In genomic region chr11:119147604-119148333, GRCh38 we compare ENCODE assay signal across 11 cellular contexts. TPM values are rescaled to one million over a fixed set of nuclear protein-coding genes. Genes with fewer than 3 reads are reported as not detected.
DNase-seq lines count a peak whose midpoint lies in the region; ATAC-seq and TF ChIP-seq lines count a peak whose summit lies in the region.
"Had no signal": no experiment of that assay in that cellular context is flagged by ENCODE, and none has a peak within 500 bp of the region (broad histone marks: within the 10 kb centered on the region; RNA-seq: fewer than 3 reads in every experiment).

No MANE protein-coding gene starts in this region.

- no peak overlapping the region for H3K4me3 ChIP-seq in CD4-positive, CD25-positive, alpha-beta regulatory T cell (ENCODE audit: low read depth, low read length)
- H3K4me3 ChIP-seq in GM12865 (ENCODE audit: low read depth, low read length), result no peak overlapping the region

- peaks cover 0 to 3% (median 0%) of the 10 kb centered on the region in 7 donors for H3K9me3 Mint-ChIP-seq in CD4-positive, CD25-positive, alpha-beta regulatory T cell
- no peaks in the 10 kb centered on the region for H3K9me3 Mint-ChIP-seq in immature natural killer cell

- H3K36me3 Mint-ChIP-seq in CD4-positive, CD25-positive, alpha-beta regulatory T cell, result peaks cover 4% of the 10 kb centered on the region
- peaks cover 0 to 3% (median 0%) of the 10 kb centered on the region in 3 donors for H3K36me3 Mint-ChIP-seq in immature natural killer cell

- H3K4me1 ChIP-seq in CD4-positive, CD25-positive, alpha-beta regulatory T cell (ENCODE audit: control insufficient read depth, insufficient read depth, low read length, poor library complexity, severe bottlenecking), result peaks cover 17% of the 10 kb centered on the region
- H3K4me1 ChIP-seq: parathyroid adenoma had no signal

- H3K27me3 ChIP-seq in CD4-positive, CD25-positive, alpha-beta regulatory T cell (ENCODE audit: control insufficient read depth, insufficient read depth, low read length), result peaks cover 31% of the 10 kb centered on the region

- no peak for ATAC-seq in CD4-positive, CD25-positive, alpha-beta regulatory T cell (ENCODE audit: low read depth in 2 of 2)
- no peak for ATAC-seq in HG02642 (IDR thresholded peaks at IDR 0.05; ENCODE audit: poor library complexity, unreplicated experiment)
- no peak for ATAC-seq in GM19035 (IDR thresholded peaks at IDR 0.05; ENCODE audit: unreplicated experiment)
- no peak for ATAC-seq in GM18505 (IDR thresholded peaks at IDR 0.05; ENCODE audit: unreplicated experiment)

- H3K27ac Mint-ChIP-seq in CD4-positive, CD25-positive, alpha-beta regulatory T cell, result no peak overlapping the region
- no peak overlapping the region for H3K27ac Mint-ChIP-seq in immature natural killer cell

- DNase-seq in CD4-positive, CD25-positive, alpha-beta regulatory T cell, result no peak
- DNase-seq in GM12865 (ENCODE audit: low read depth) (peak; percentile 32), SK-N-DZ (ENCODE audit: low spot score) (peak; percentile 29), immature natural killer cell (no peak)
- no peak for DNase-seq in activated CD8-positive, alpha-beta memory T cell treated with anti-CD3 and anti-CD28 coated beads for 24 hours
- DNase-seq: kidney glomerular epithelial cell; NK-92 treated with Interleukin-12 subunit alpha and Interleukin-12 subunit beta, amount 100 ng/mL, for 24 hours had no signal

- H3K4me1 Mint-ChIP-seq in CD4-positive, CD25-positive, alpha-beta regulatory T cell, result peaks cover 0 to 18% (median 10%) of the 10 kb centered on the region in 4 donors
- peaks cover 7 to 10% of the 10 kb centered on the region in 2 donors for H3K4me1 Mint-ChIP-seq in immature natural killer cell

- H3K9me3 ChIP-seq in CD4-positive, CD25-positive, alpha-beta regulatory T cell (ENCODE audit: control insufficient read depth in 2 of 2, low read length in 2 of 2), result no peaks in the 10 kb centered on the region

- H3K27ac ChIP-seq in CD4-positive, CD25-positive, alpha-beta regulatory T cell (ENCODE audit: insufficient read depth, low read length, poor library complexity, severe bottlenecking), result no peak overlapping the region
- H3K27ac ChIP-seq: parathyroid adenoma had no signal

- no peak for TF ChIP-seq CTCF in GM12865 (IDR thresholded peaks at IDR 0.05; ENCODE audit: insufficient read depth, low read depth, low read length, missing control alignments)

- H3K4me3 Mint-ChIP-seq in CD4-positive, CD25-positive, alpha-beta regulatory T cell, result peak overlapping the region; percentile 52 to 82 (median 68)
- H3K4me3 Mint-ChIP-seq in immature natural killer cell, result peak overlapping the region; percentile 76 to 85 (median 77)

- no peaks in the 10 kb centered on the region for H3K36me3 ChIP-seq in CD4-positive, CD25-positive, alpha-beta regulatory T cell (ENCODE audit: control insufficient read depth, insufficient read depth, low read length)

- peaks cover 70% of the 10 kb centered on the region for H3K27me3 Mint-ChIP-seq in CD4-positive, CD25-positive, alpha-beta regulatory T cell
- H3K27me3 Mint-ChIP-seq in immature natural killer cell (ENCODE audit: low read depth in 3 of 3), result peaks cover 9 to 31% (median 20%) of the 10 kb centered on the region in 3 donors

- TF ChIP-seq POLR2A in GM18505 (IDR thresholded peaks at IDR 0.05; ENCODE audit: borderline replicate concordance, extremely low read depth, insufficient read depth, insufficient read length), result no peak

RNA-seq across cellular contexts. Expression of gene ABCG4, which starts 1.1 kb away (rescaled TPM):
- not detected for total RNA-seq in CD4-positive, CD25-positive, alpha-beta regulatory T cell
- not detected for polyA plus RNA-seq in CD4-positive, CD25-positive, alpha-beta regulatory T cell
- polyA plus RNA-seq in SK-N-DZ (2014; cell fraction: cytosol; rRNA removed), result 0.52 and 0.90 TPM in 2 replicates
- 2.7 and 5.3 TPM in 2 replicates for polyA plus RNA-seq in SK-N-DZ (2014; cell fraction: nucleus; rRNA removed)
- polyA plus RNA-seq in immature natural killer cell, result not detected

RNA-seq across cellular contexts. Expression of gene NLRX1, which starts 20.8 kb away (rescaled TPM):
- total RNA-seq in CD4-positive, CD25-positive, alpha-beta regulatory T cell, result 7.8 TPM
- polyA plus RNA-seq in CD4-positive, CD25-positive, alpha-beta regulatory T cell, result 1 to 10 TPM; 5.0 to 6.7 (median 5.8) TPM
- not detected in 2 replicates for polyA plus RNA-seq in SK-N-DZ (2014; cell fraction: cytosol; rRNA removed)
- not detected in 2 replicates for polyA plus RNA-seq in SK-N-DZ (2014; cell fraction: nucleus; rRNA removed)
- polyA plus RNA-seq in immature natural killer cell, result 10 to 100 TPM; 10.7 to 20.9 (median 11.0) TPM

RNA-seq across cellular contexts. Expression of gene HINFP, which starts 26.4 kb away (rescaled TPM):
- total RNA-seq in CD4-positive, CD25-positive, alpha-beta regulatory T cell, result 24.4 TPM
- 10 to 100 TPM in 3 of 4 donors, 1 to 10 TPM in 1; 10.0 to 18.1 (median 13.3) TPM for polyA plus RNA-seq in CD4-positive, CD25-positive, alpha-beta regulatory T cell
- 13.8 and 17.9 TPM in 2 replicates for polyA plus RNA-seq in SK-N-DZ (2014; cell fraction: cytosol; rRNA removed)
- polyA plus RNA-seq in SK-N-DZ (2014; cell fraction: nucleus; rRNA removed), result 27.4 and 57.6 TPM in 2 replicates
- 10 to 100 TPM in 2 of 3 donors, 1 to 10 TPM in 1; 9.2 to 18.6 (median 11.0) TPM for polyA plus RNA-seq in immature natural killer cell

RNA-seq across cellular contexts. Expression of gene NHERF4, which starts 37.5 kb away (rescaled TPM):
- total RNA-seq in CD4-positive, CD25-positive, alpha-beta regulatory T cell, result not detected
- polyA plus RNA-seq in CD4-positive, CD25-positive, alpha-beta regulatory T cell, result not detected
- polyA plus RNA-seq in SK-N-DZ (2014; cell fraction: cytosol; rRNA removed), result not detected in 2 replicates
- polyA plus RNA-seq in SK-N-DZ (2014; cell fraction: nucleus; rRNA removed), result not detected in 2 replicates
- polyA plus RNA-seq in immature natural killer cell, result under 1 TPM in 1 of 3 donors, not detected in 2; 0.24 TPM

RNA-seq across cellular contexts. Expression of gene C2CD2L, which starts 40.6 kb away (rescaled TPM):
- 21.1 TPM for total RNA-seq in CD4-positive, CD25-positive, alpha-beta regulatory T cell
- polyA plus RNA-seq in CD4-positive, CD25-positive, alpha-beta regulatory T cell, result 1 to 10 TPM; 2.1 to 4.6 (median 4.5) TPM
- polyA plus RNA-seq in SK-N-DZ (2014; cell fraction: cytosol; rRNA removed), result 5.5 and 7.5 TPM in 2 replicates
- 9.9 and 12.1 TPM in 2 replicates for polyA plus RNA-seq in SK-N-DZ (2014; cell fraction: nucleus; rRNA removed)
- 1 to 10 TPM; 1.0 to 7.7 (median 2.6) TPM for polyA plus RNA-seq in immature natural killer cell

Comparison
In these comparisons a context has a peak if more than half of its experiments do, and no peak if none do; other contexts are left out.
1. DNase-seq: peak in GM12865 (single experiment) and SK-N-DZ (single experiment); none in CD4-positive, CD25-positive, alpha-beta regulatory T cell (0 of 3), immature natural killer cell (0 of 3) and activated CD8-positive, alpha-beta memory T cell treated with anti-CD3 and anti-CD28 coated beads for 24 hours (single experiment).